Comparison of ENCODE assay signal across 8 cellular contexts in genomic region chr9:36008774-36009300, GRCh38. TPM values are rescaled to one million over a fixed set of nuclear protein-coding genes. Genes with fewer than 3 reads are reported as not detected.
DNase-seq lines count a peak whose midpoint lies in the region; ATAC-seq and TF ChIP-seq lines count a peak whose summit lies in the region.

No MANE protein-coding gene starts in this region.

- H3K9me3 ChIP-seq in left ventricle myocardium inferior (replicated peaks) (peaks cover 10% of the 10 kb centered on the region), skeletal muscle satellite cell (replicated peaks; ENCODE audit: low read length) (no peaks in the 10 kb centered on the region)

- H3K4me2 ChIP-seq in skeletal muscle satellite cell (ENCODE audit: low read length), result peak overlapping the region; percentile 60

- TF ChIP-seq CTCF in AG09309 (IDR thresholded peaks at IDR 0.05; ENCODE audit: control insufficient read depth, insufficient read depth, low read depth, low read length, missing control alignments) (peak; percentile 100), left ventricle myocardium inferior (IDR thresholded peaks at IDR 0.05; ENCODE audit: borderline replicate concordance) (peak; percentile 98)

- H3K27ac ChIP-seq in left ventricle myocardium inferior (replicated peaks), result no peak overlapping the region

- H3K4me1 ChIP-seq in left ventricle myocardium inferior (peaks cover 7% of the 10 kb centered on the region), skeletal muscle satellite cell (ENCODE audit: control insufficient read depth, insufficient read depth, low read length) (peaks cover 4% of the 10 kb centered on the region)

- H3K27me3 ChIP-seq in left ventricle myocardium inferior (ENCODE audit: low read depth) (no peaks in the 10 kb centered on the region), skeletal muscle satellite cell (ENCODE audit: control insufficient read depth, insufficient read depth, low read length) (no peaks in the 10 kb centered on the region)

- ATAC-seq in GM19023 (IDR thresholded peaks at IDR 0.05; ENCODE audit: unreplicated experiment) (peak; percentile 71), HG02571 (IDR thresholded peaks at IDR 0.05; ENCODE audit: unreplicated experiment) (no peak)

- H3K4me3 ChIP-seq in AG09309 (ENCODE audit: control insufficient read depth, low read depth, low read length) (no peak overlapping the region), left ventricle myocardium inferior (no peak overlapping the region), skeletal muscle satellite cell (ENCODE audit: low read length) (no peak overlapping the region)

- intact Hi-C loops in left ventricle myocardium inferior (cut with micrococcal nuclease), result no loop called here

- peak overlapping the region; percentile 28 for H3K9ac ChIP-seq in skeletal muscle satellite cell (ENCODE audit: low read depth, low read length)

- H3K36me3 ChIP-seq in left ventricle myocardium inferior (peaks cover 6% of the 10 kb centered on the region), skeletal muscle satellite cell (ENCODE audit: insufficient read depth, low read length) (no peaks in the 10 kb centered on the region)

- DNase-seq in AG09309 (ENCODE audit: low read depth) (no peak), NCI-H1092 (lab: John Stamatoyannopoulos, UW) (peak; percentile 25), T follicular helper cell (ENCODE audit: low read depth) (peak; percentile 45), left ventricle myocardium inferior (peak; percentile 25)
- peak; percentile 17 for DNase-seq in activated naive CD8-positive, alpha-beta T cell treated with anti-CD3 and anti-CD28 coated beads, Interleukin-2, amount 50 U/mL, for 16 hours (ENCODE audit: low read depth, low spot score)

RNA-seq across cellular contexts. Expression of gene RECK, which starts 27.9 kb away (rescaled TPM):
- total RNA-seq in left ventricle myocardium inferior, result 5.4 TPM
- 13.7 and 13.8 TPM in 2 replicates for total RNA-seq in skeletal muscle satellite cell (2012; rRNA removed)

RNA-seq across cellular contexts. Expression of gene OR2S2, which starts 50.9 kb away (rescaled TPM):
- total RNA-seq in left ventricle myocardium inferior, result not detected
- not detected in 2 replicates for total RNA-seq in skeletal muscle satellite cell (2012; rRNA removed)
